26 cellular contexts compared by ENCODE assay signal in genomic region chr3:181976526-181976925, GRCh38.
"Had no signal": no experiment of that assay in that cellular context is flagged by ENCODE, and none has a peak within 500 bp of the region (broad histone marks: within the 10 kb centered on the region; RNA-seq: fewer than 3 reads in every experiment).

No MANE protein-coding gene starts in this region.

- H3K4me3 ChIP-seq: pancreas, prostate gland, right lobe of liver, sigmoid colon, stomach, thoracic aorta, thyroid gland, tibial nerve, upper lobe of left lung, vagina had no signal

- H3K4me3 Mint-ChIP-seq: naive B cell; naive thymus-derived CD8-positive, alpha-beta T cell; natural killer cell treated with Interleukin-12 subunit alpha and Interleukin-12 subunit beta and Interleukin-15 and Interleukin-18, amount 100 ng/mL, for 72 hours; nephron progenitor cell; neural crest cell; stimulated activated effector memory CD8-positive, alpha-beta T cell treated with anti-CD3 and anti-CD28 coated beads, Interleukin-12 subunit alpha, Interleukin-12 subunit beta, amount 100 ng/mL, for 72 hours; stimulated activated naive B cell treated with anti-CD40 and anti-IgM and Interleukin-4, amounts not matched to agents 10 μg/mL and 1 μg/mL and 100 μg/mL, for 72 hours; stimulated activated naive CD8-positive, alpha-beta T cell treated with anti-CD3 and anti-CD28 coated beads, Interleukin-15, Interleukin-2, amounts not matched to agents 100 ng/mL and 50 ng/mL, for 24 hours had no signal

- H3K27ac ChIP-seq: pancreas, prostate gland, right lobe of liver, sigmoid colon, stomach, thoracic aorta, thyroid gland, tibial nerve, upper lobe of left lung, vagina had no signal

- H3K4me1 Mint-ChIP-seq: naive B cell; naive thymus-derived CD8-positive, alpha-beta T cell; stimulated activated effector memory CD8-positive, alpha-beta T cell treated with anti-CD3 and anti-CD28 coated beads, Interleukin-12 subunit alpha, Interleukin-12 subunit beta, amount 100 ng/mL, for 72 hours; stimulated activated naive B cell treated with anti-CD40 and anti-IgM and Interleukin-4, amounts not matched to agents 10 μg/mL and 1 μg/mL and 100 μg/mL, for 72 hours had no signal

- H3K9me3 ChIP-seq: pancreas, prostate gland, right lobe of liver, sigmoid colon, stomach, thoracic aorta, thyroid gland, tibial nerve, upper lobe of left lung, vagina had no signal

- H3K27me3 ChIP-seq: pancreas, right lobe of liver, sigmoid colon, stomach, thyroid gland, tibial nerve, upper lobe of left lung, vagina had no signal

- H3K36me3 Mint-ChIP-seq: naive B cell; naive thymus-derived CD8-positive, alpha-beta T cell; natural killer cell treated with Interleukin-12 subunit alpha and Interleukin-12 subunit beta and Interleukin-15 and Interleukin-18, amount 100 ng/mL, for 72 hours; stimulated activated effector memory CD8-positive, alpha-beta T cell treated with anti-CD3 and anti-CD28 coated beads, Interleukin-12 subunit alpha, Interleukin-12 subunit beta, amount 100 ng/mL, for 72 hours; stimulated activated naive B cell treated with anti-CD40 and anti-IgM and Interleukin-4, amounts not matched to agents 10 μg/mL and 1 μg/mL and 100 μg/mL, for 72 hours had no signal

- H3K27ac Mint-ChIP-seq: naive B cell; naive thymus-derived CD8-positive, alpha-beta T cell; natural killer cell treated with Interleukin-12 subunit alpha and Interleukin-12 subunit beta and Interleukin-15 and Interleukin-18, amount 100 ng/mL, for 72 hours; nephron progenitor cell; stimulated activated effector memory CD8-positive, alpha-beta T cell treated with anti-CD3 and anti-CD28 coated beads, Interleukin-12 subunit alpha, Interleukin-12 subunit beta, amount 100 ng/mL, for 72 hours; stimulated activated naive B cell treated with anti-CD40 and anti-IgM and Interleukin-4, amounts not matched to agents 10 μg/mL and 1 μg/mL and 100 μg/mL, for 72 hours; stimulated activated naive CD8-positive, alpha-beta T cell treated with anti-CD3 and anti-CD28 coated beads, Interleukin-15, Interleukin-2, amounts not matched to agents 100 ng/mL and 50 ng/mL, for 24 hours had no signal

- H3K36me3 ChIP-seq: pancreas, prostate gland, right lobe of liver, sigmoid colon, stomach, thoracic aorta, thyroid gland, tibial nerve, upper lobe of left lung, vagina had no signal

- H3K27me3 Mint-ChIP-seq: naive B cell; natural killer cell treated with Interleukin-12 subunit alpha and Interleukin-12 subunit beta and Interleukin-15 and Interleukin-18, amount 100 ng/mL, for 72 hours; stimulated activated naive B cell treated with anti-CD40 and anti-IgM and Interleukin-4, amounts not matched to agents 10 μg/mL and 1 μg/mL and 100 μg/mL, for 72 hours; stimulated activated naive CD8-positive, alpha-beta T cell treated with anti-CD3 and anti-CD28 coated beads, Interleukin-15, Interleukin-2, amounts not matched to agents 100 ng/mL and 50 ng/mL, for 24 hours had no signal

- H3K9me3 Mint-ChIP-seq: nephron progenitor cell; stimulated activated naive CD8-positive, alpha-beta T cell treated with anti-CD3 and anti-CD28 coated beads, Interleukin-15, Interleukin-2, amounts not matched to agents 100 ng/mL and 50 ng/mL, for 24 hours had no signal

- H3K4me1 ChIP-seq: pancreas, prostate gland, right lobe of liver, sigmoid colon, stomach, thyroid gland, tibial nerve, upper lobe of left lung, vagina had no signal

- DNase-seq: naive B cell; naive thymus-derived CD8-positive, alpha-beta T cell; nephron progenitor cell; pancreas; right cardiac atrium; right lobe of liver; sigmoid colon; small intestine; stimulated activated CD4-positive, alpha-beta T cell treated with anti-CD3 and anti-CD28 coated beads, Interleukin-15, amount 100 ng/mL, for 24 hours; stimulated activated CD4-positive, alpha-beta T cell treated with anti-CD3 and anti-CD28 coated beads, Interleukin-2, amount 100 ng/mL, for 24 hours; stimulated activated CD4-positive, alpha-beta T cell treated with anti-CD3 and anti-CD28 coated beads, Interleukin-2, amount 100 ng/mL, for 48 hours; stimulated activated CD4-positive, alpha-beta T cell treated with anti-CD3 and anti-CD28 coated beads, Interleukin-4, amount 100 ng/mL, for 24 hours; stimulated activated naive B cell treated with anti-CD40 and anti-IgM and Interleukin-4, amounts not matched to agents 10 μg/mL and 1 μg/mL and 100 μg/mL, for 72 hours; stimulated activated naive CD4-positive, alpha-beta T cell treated with Interleukin-2 at 50 U/mL for 16 hours; stomach; thyroid gland; trophoblast cell; upper lobe of left lung had no signal
